1 cellular context compared by ENCODE assay signal in the genomic region with DNA sequence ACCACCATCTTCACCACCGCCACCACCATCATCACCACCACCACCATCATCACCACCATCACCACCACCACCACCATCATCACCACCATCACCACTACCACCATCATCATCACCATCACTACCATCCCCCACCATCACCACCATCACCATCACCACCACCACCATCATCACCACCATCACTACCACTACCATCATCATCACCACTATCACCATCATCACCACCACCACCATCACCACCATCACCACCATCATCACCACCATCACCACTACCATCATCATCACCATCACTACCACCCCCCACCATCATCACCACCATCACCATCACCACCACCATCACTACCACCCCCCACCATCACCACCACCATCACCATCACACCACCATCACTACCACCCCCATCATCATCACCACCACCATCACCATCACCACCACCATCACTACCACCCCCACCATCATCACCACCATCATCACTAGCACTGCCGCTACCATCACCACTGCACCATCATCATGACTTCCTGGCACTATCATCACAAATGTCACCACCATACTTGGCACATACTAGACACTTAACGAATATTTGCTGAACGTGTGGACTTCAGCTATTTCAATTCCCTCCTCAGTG.
TF ChIP-seq lines count a peak whose summit lies in the region.

No MANE protein-coding gene starts in this region.

TF ChIP-seq in HepG2, 621 proteins besides CTCF, POLR2A, EP300 and RAD21:
- TF ChIP-seq MLLT10 (CRISPR knock-in tag; IDR thresholded peaks at IDR 0.05): no peak
- no peak for TF ChIP-seq ARNT2 (CRISPR knock-in tag; IDR thresholded peaks at IDR 0.05; ENCODE audit: low read depth)
- no peak for TF ChIP-seq ZNF263 (CRISPR knock-in tag; IDR thresholded peaks at IDR 0.05)
- peak; percentile 71 for TF ChIP-seq CREB1 (IDR thresholded peaks at IDR 0.05)
- TF ChIP-seq CREB1 (CRISPR knock-in tag; IDR thresholded peaks at IDR 0.05): no peak
